In genomic region chr7:149771696-149772235, GRCh38 we compare ENCODE assay signal across 7 cellular contexts. TPM values are rescaled to one million over a fixed set of nuclear protein-coding genes. Genes with fewer than 3 reads are reported as not detected.
DNase-seq lines count a peak whose midpoint lies in the region; ATAC-seq and TF ChIP-seq lines count a peak whose summit lies in the region.

No MANE protein-coding gene starts in this region.

- TF ChIP-seq POLR2A in sigmoid colon (IDR thresholded peaks at IDR 0.05): no peak

- ATAC-seq in GM18502 (IDR thresholded peaks at IDR 0.05; ENCODE audit: poor library complexity, unreplicated experiment) (peak; percentile 94), HG02852 (IDR thresholded peaks at IDR 0.05; ENCODE audit: unreplicated experiment) (peak; percentile 96)

- TF ChIP-seq CTCF in astrocyte of the spinal cord (IDR thresholded peaks at IDR 0.05; ENCODE audit: low read depth, low read length) (no peak), sigmoid colon (IDR thresholded peaks at IDR 0.05) (no peak)

- H3K9me3 ChIP-seq in sigmoid colon: no peaks in the 10 kb centered on the region

- H3K27me3 ChIP-seq in sigmoid colon: no peaks in the 10 kb centered on the region

- in situ Hi-C loops in astrocyte of the spinal cord (cut with HindIII; ENCODE audit: low sequenced_read_pairs): no loop called here

- H3K27ac ChIP-seq in sigmoid colon: peak overlapping the region; percentile 72 to 82 (median 80)

- DNase-seq in NCI-H1694 (lab: John Stamatoyannopoulos, UW) (peak; percentile 67), T1000 (lab: John Stamatoyannopoulos, UW) (peak; percentile 40), astrocyte of the spinal cord (ENCODE audit: low read depth, low spot score) (peak; percentile 74), sigmoid colon (peak; percentile 96)

- H3K36me3 ChIP-seq in sigmoid colon: peaks cover 0 to 21% (median 0%) of the 10 kb centered on the region in 4 donors

- 1 to 2% methylated on average over 39 of the region's 39 CpGs for WGBS in sigmoid colon, 2 donors

- TF ChIP-seq EP300 in sigmoid colon (IDR thresholded peaks at IDR 0.05): no peak

- H3K4me3 ChIP-seq in astrocyte of the spinal cord (ENCODE audit: low read depth, low read length) (peak overlapping the region; percentile 54), iPS-11a (ENCODE audit: low read depth, low read length) (peak overlapping the region; percentile 35), sigmoid colon (peak overlapping the region; percentile 65 to 89 (median 78))

- intact Hi-C loops in sigmoid colon (cut with DNase I): loop anchor here (1.0 to 10.0 kb wide), 5 partner anchors 54 to 744 kb away; partner anchors contain the start of genes ATP6V0E2, PDIA4 and ZNF862

- peaks cover 0 to 30% (median 14%) of the 10 kb centered on the region in 4 donors for H3K4me1 ChIP-seq in sigmoid colon

RNA-seq across cellular contexts. Expression of gene ZNF467, which starts 1.6 kb away (rescaled TPM):
- total RNA-seq in sigmoid colon: 10 to 100 TPM in 1 of 4 donors, 1 to 10 TPM in 3; 7.1 to 15.7 (median 9.2) TPM
- 1 to 10 TPM; 3.0 to 4.6 (median 3.5) TPM for polyA plus RNA-seq in sigmoid colon

Comparison
In these comparisons a context has a peak if more than half of its experiments do, and no peak if none do; other contexts are left out.
1. Peak in every context shown above with its lines: DNase-seq, ATAC-seq, H3K4me3 ChIP-seq and H3K27ac ChIP-seq.
2. DNase-seq: peak in every context shown above with its lines; median percentile 96 in sigmoid colon; 74 in astrocyte of the spinal cord; 67 in NCI-H1694; 40 in T1000.